27 cellular contexts compared by ENCODE assay signal in the genomic region with DNA sequence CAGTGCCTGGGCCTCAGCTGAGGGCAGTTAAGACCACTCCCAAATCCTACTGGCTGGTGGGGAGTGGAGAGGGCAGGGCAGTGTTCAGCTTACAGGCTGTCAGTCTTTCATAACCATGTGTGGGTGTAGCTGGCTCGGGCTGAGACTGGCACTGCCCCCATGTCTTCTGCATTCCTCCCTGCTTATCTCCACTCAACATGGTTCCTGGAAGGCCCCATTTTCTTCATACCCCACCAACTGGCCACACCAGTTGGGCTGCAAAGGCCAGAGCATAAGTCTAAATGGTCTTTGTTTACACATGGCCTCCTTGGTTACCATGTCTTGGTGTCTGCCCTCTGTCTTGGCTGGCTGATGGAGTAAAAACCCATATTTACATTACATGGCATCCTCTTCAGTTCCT.
"Had no signal": no experiment of that assay in that cellular context is flagged by ENCODE, and none has a peak within 500 bp of the region (broad histone marks: within the 10 kb centered on the region; RNA-seq: fewer than 3 reads in every experiment).

No MANE protein-coding gene starts in this region.

- DNase-seq: activated CD4-positive, alpha-beta T cell treated with anti-CD3 and anti-CD28 coated beads for 4 hours; activated CD4-positive, alpha-beta T cell treated with anti-CD3 and anti-CD28 coated beads, Interleukin-2, amount 50 U/mL, for 4 hours; activated naive CD4-positive, alpha-beta T cell treated with Interleukin-2 at 50 U/mL for 16 hours; activated naive CD8-positive, alpha-beta T cell treated with anti-CD3 and anti-CD28 coated beads for 36 hours; activated T-cell treated with anti-CD3 and anti-CD28 coated beads for 4 hours; activated T-cell treated with anti-CD3 and anti-CD28 coated beads, Interleukin-2, amount 50 U/mL, for 72 hours; adrenal gland; cerebellar nuclear complex; colonic mucosa; effector memory CD4-positive, alpha-beta T cell; foreskin keratinocyte; heart right ventricle; midbrain; naive thymus-derived CD4-positive, alpha-beta T cell; nucleus accumbens; pancreas; retina; stimulated activated CD4-positive, alpha-beta T cell treated with anti-CD3 and anti-CD28 coated beads, Interleukin-12 subunit alpha, Interleukin-12 subunit beta, amount 100 ng/mL, for 4 hours; stimulated activated CD4-positive, alpha-beta T cell treated with anti-CD3 and anti-CD28 coated beads, Interleukin-4, amount 100 ng/mL, for 1 hour; T-helper 17 cell; T1000 had no signal

- ATAC-seq: activated T-cell treated with anti-CD3 and anti-CD28 coated beads, Interleukin-2, amount 50 U/mL, for 72 hours; foreskin keratinocyte; heart right ventricle; naive thymus-derived CD4-positive, alpha-beta T cell; pancreas; sciatic nerve; T-helper 17 cell had no signal

- H3K4me3 ChIP-seq: adrenal gland, ascending aorta, cardiac muscle cell, colonic mucosa, heart right ventricle, pancreas, prostate gland, skin epidermis, thoracic aorta had no signal
